Comparison of ENCODE assay signal across 8 cellular contexts in the genomic region with DNA sequence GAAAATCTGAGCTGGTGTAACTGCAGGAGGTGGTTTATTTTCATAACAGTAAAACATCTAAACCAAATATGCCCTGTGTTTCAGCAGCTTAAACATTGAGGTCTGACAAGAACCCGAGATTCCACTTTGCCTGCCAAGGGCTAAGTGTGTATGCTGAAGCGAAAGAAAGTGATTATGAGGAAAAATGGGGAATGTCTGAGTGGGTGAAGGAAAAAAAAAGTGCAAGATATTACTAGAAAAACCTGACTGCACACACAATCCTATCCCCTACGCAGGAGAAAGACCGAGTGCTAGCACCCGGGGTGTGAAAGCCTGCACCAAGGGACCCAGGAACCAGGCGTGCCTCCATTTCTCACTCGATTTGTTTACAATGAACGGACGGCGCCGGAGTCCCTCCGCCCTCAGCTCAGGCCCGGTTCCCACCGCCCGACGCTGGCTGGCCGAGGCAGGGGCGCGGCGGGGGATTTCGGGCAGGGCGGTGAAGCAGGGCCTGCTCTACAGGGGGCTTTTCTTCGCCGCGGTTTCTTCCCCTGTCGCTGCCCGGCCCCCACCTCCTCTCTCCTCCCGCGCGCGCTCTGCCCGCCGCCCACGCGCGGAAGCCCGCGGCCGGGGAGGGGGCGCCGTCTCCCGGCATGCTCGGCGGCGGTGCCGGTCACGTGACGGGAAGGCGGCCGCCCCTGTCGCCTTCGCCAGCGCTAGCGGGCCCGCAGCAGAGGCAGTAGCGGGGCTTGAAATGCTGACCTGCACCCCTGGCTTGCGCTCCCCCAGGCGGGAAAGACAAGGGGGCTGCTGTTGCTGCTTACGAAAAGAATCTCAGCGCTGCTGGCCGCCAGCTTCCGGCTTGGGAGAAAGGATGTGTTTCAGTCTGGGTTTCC. TPM values are rescaled to one million over a fixed set of nuclear protein-coding genes. Genes with fewer than 3 reads are reported as not detected.
A peak's percentile ranks its signal among the peaks of the same experiment; 100 is the strongest.
DNase-seq lines count a peak whose midpoint lies in the region; ATAC-seq lines count a peak whose summit lies in the region.

No MANE protein-coding gene starts in this region.

- peak overlapping the region; percentile 89 for H3K27ac Mint-ChIP-seq in activated CD4-positive, alpha-beta memory T cell treated with anti-CD3 and anti-CD28 coated beads for 36 hours

- peak; percentile 82 for ATAC-seq in GM18511 (IDR thresholded peaks at IDR 0.05; ENCODE audit: unreplicated experiment)
- ATAC-seq in HG03039 (IDR thresholded peaks at IDR 0.05; ENCODE audit: unreplicated experiment), result peak; percentile 74

- no peaks in the 10 kb centered on the region for H3K27me3 Mint-ChIP-seq in activated CD4-positive, alpha-beta memory T cell treated with anti-CD3 and anti-CD28 coated beads for 36 hours

- H3K36me3 Mint-ChIP-seq in activated CD4-positive, alpha-beta memory T cell treated with anti-CD3 and anti-CD28 coated beads for 36 hours, result peaks cover 23% of the 10 kb centered on the region

- POLR2A ChIA-PET in activated CD4-positive, alpha-beta memory T cell treated with anti-CD3 and anti-CD28 coated beads for 36 hours (lab: Charles Lee), result interaction anchor here (0.7 to 2.1 kb wide), 7 partner anchors 18 to 121 kb away, joined by 3 to 8 read pairs (median 3); no protein-coding TSS in a partner anchor

- 5% methylated on average over 62 of the region's 62 CpGs for WGBS in ectodermal cell, 2 experiments

- intact Hi-C loops in activated CD4-positive, alpha-beta memory T cell treated with anti-CD3 and anti-CD28 coated beads for 36 hours (cut with micrococcal nuclease), result loop anchor here (1.0 kb wide), 2 partner anchors 9 to 13 kb away; no protein-coding TSS in a partner anchor

- H3K4me1 ChIP-seq in ectodermal cell (ENCODE audit: control insufficient read depth, insufficient read depth, low read length), result no peaks in the 10 kb centered on the region

- peaks cover 78% of the 10 kb centered on the region for H3K4me1 Mint-ChIP-seq in activated CD4-positive, alpha-beta memory T cell treated with anti-CD3 and anti-CD28 coated beads for 36 hours (ENCODE audit: low read depth)

- H3K27me3 ChIP-seq in ectodermal cell (ENCODE audit: control insufficient read depth, insufficient read depth, low read length, poor library complexity, severe bottlenecking), result no peaks in the 10 kb centered on the region

- peak overlapping the region; percentile 39 for H3K4me3 ChIP-seq in ectodermal cell (ENCODE audit: insufficient read depth, low read depth, low read length)

- H3K4me3 Mint-ChIP-seq in activated CD4-positive, alpha-beta memory T cell treated with anti-CD3 and anti-CD28 coated beads for 36 hours, result peak overlapping the region; percentile 74

- CTCF ChIA-PET in activated CD4-positive, alpha-beta memory T cell treated with anti-CD3 and anti-CD28 coated beads for 36 hours (lab: Charles Lee), result interaction anchor here (0.9 to 2.8 kb wide), 4 partner anchors 9 to 68 kb away, joined by 3 to 15 read pairs (median 4); no protein-coding TSS in a partner anchor

- no peaks in the 10 kb centered on the region for H3K9me3 ChIP-seq in ectodermal cell (ENCODE audit: control insufficient read depth, low read length)

- H3K36me3 ChIP-seq in ectodermal cell (ENCODE audit: control insufficient read depth, insufficient read depth, low read length), result no peaks in the 10 kb centered on the region

- peak; percentile 50 for DNase-seq in A172 (ENCODE audit: low spot score)
- peak; percentile 17 for DNase-seq in NCI-H226
- DNase-seq in activated CD4-positive, alpha-beta memory T cell treated with anti-CD3 and anti-CD28 coated beads for 36 hours, result peak; percentile 87
- DNase-seq in lung microvascular endothelial cell (ENCODE audit: low read depth in 2 of 2), result peak; percentile 61 to 84
- DNase-seq in stimulated activated CD4-positive, alpha-beta T cell treated with anti-CD3 and anti-CD28 coated beads, TNF-alpha, amount 100 ng/mL, for 4 hours (ENCODE audit: low read depth in 3 of 3), result peak; percentile 61 to 73 (median 67)

- no peaks in the 10 kb centered on the region for H3K9me3 Mint-ChIP-seq in activated CD4-positive, alpha-beta memory T cell treated with anti-CD3 and anti-CD28 coated beads for 36 hours

- peak overlapping the region; percentile 86 for H3K27ac ChIP-seq in ectodermal cell (ENCODE audit: insufficient read depth, low read depth, low read length, poor library complexity, severe bottlenecking)

RNA-seq across cellular contexts. Expression of a gene that starts 35.9 kb away (rescaled TPM):
- 1.9 and 2.3 TPM in 2 replicates for total RNA-seq in A172 (2014; rRNA removed; shearing (Covaris generic))
- 10 to 100 TPM; 37.5 to 38.5 TPM for total RNA-seq in activated CD4-positive, alpha-beta memory T cell treated with anti-CD3 and anti-CD28 coated beads for 36 hours
- polyA plus RNA-seq in ectodermal cell (2013, experiment 1 of 4), result 17.1 TPM
- polyA plus RNA-seq in ectodermal cell (2013, experiment 2 of 4), result 18.1 TPM
- 11.2 TPM for polyA plus RNA-seq in ectodermal cell (2013, experiment 3 of 4)
- 12.5 TPM for polyA plus RNA-seq in ectodermal cell (2013, experiment 4 of 4)
- total RNA-seq in lung microvascular endothelial cell, result 18.7 and 19.4 TPM in 2 replicates

Comparison
In these comparisons a context has a peak if more than half of its experiments do, and no peak if none do; other contexts are left out.
1. Peak in every context shown above with its lines: DNase-seq, ATAC-seq, H3K4me3 ChIP-seq and H3K27ac ChIP-seq.
2. DNase-seq: peak in every context shown above with its lines; median percentile 87 in activated CD4-positive, alpha-beta memory T cell treated with anti-CD3 and anti-CD28 coated beads for 36 hours; 72 in lung microvascular endothelial cell; 67 in stimulated activated CD4-positive, alpha-beta T cell treated with anti-CD3 and anti-CD28 coated beads, TNF-alpha, amount 100 ng/mL, for 4 hours; 50 in A172; 17 in NCI-H226.